ENCODE assay signal across 11 cellular contexts in genomic region chr11:55970935-55971334, GRCh38. TPM values are rescaled to one million over a fixed set of nuclear protein-coding genes. Genes with fewer than 3 reads are reported as not detected.
"Had no signal": no experiment of that assay in that cellular context is flagged by ENCODE, and none has a peak within 500 bp of the region (broad histone marks: within the 10 kb centered on the region; RNA-seq: fewer than 3 reads in every experiment).

No MANE protein-coding gene starts in this region.

- H3K36me3 Mint-ChIP-seq: IgD-negative memory B cell had no signal

- H3K36me3 ChIP-seq: HAP-1 had no signal

- DNase-seq: GM23248, GOT3, H7, HFFc6 had no signal

- H3K9me3 ChIP-seq: HAP-1 had no signal

- H3K4me3 Mint-ChIP-seq: HFFc6, IgD-negative memory B cell had no signal

- H3K4me3 ChIP-seq: GM23248, HAP-1 had no signal

- ATAC-seq: HCT116, HepG2 had no signal

- H3K27ac Mint-ChIP-seq: HFFc6, IgD-negative memory B cell had no signal

- H3K4me1 ChIP-seq: HAP-1 had no signal

- H3K27ac ChIP-seq: GM23248, HL-60 had no signal

RNA-seq across cellular contexts. Expression of gene OR10AG1, which starts 1.2 kb away (rescaled TPM):
- total RNA-seq: GM23248, H4, H7, HepG2, HFFc6, HT1080 had no signal
- polyA plus RNA-seq: GM23248, HepG2, IgD-negative memory B cell had no signal

RNA-seq across cellular contexts. Expression of gene OR5F1, which starts 23.5 kb away (rescaled TPM):
- total RNA-seq: GM23248, H4, H7, HepG2, HFFc6, HT1080 had no signal
- polyA plus RNA-seq: GM23248, HepG2, IgD-negative memory B cell had no signal

RNA-seq across cellular contexts. Expression of gene OR5I1, which starts 34.7 kb away (rescaled TPM):
- total RNA-seq: GM23248, H4, H7, HepG2, HFFc6, HT1080 had no signal
- polyA plus RNA-seq: GM23248, HepG2, IgD-negative memory B cell had no signal

RNA-seq across cellular contexts. Expression of gene OR5AS1, which starts 56.5 kb away (rescaled TPM):
- total RNA-seq: GM23248, H4, H7, HepG2, HFFc6, HT1080 had no signal
- polyA plus RNA-seq: GM23248, HepG2, IgD-negative memory B cell had no signal

RNA-seq across cellular contexts. Expression of gene OR5W2, which starts 56.6 kb away (rescaled TPM):
- total RNA-seq: GM23248, H4, H7, HepG2, HFFc6, HT1080 had no signal
- polyA plus RNA-seq: GM23248, HepG2, IgD-negative memory B cell had no signal
